1 cellular context compared by ENCODE assay signal in genomic region chr20:49216991-49217578, GRCh38.
A peak's percentile ranks its signal among the peaks of the same experiment; 100 is the strongest.
TF ChIP-seq lines count a peak whose summit lies in the region.

No MANE protein-coding gene starts in this region.

TF ChIP-seq in HepG2, 621 proteins besides CTCF, POLR2A, EP300 and RAD21 (continued from another document and continues in another):
- no peak for TF ChIP-seq MNT (IDR thresholded peaks at IDR 0.05)
- TF ChIP-seq ATF4 (CRISPR knock-in tag; IDR thresholded peaks at IDR 0.05), result no peak; a peak in 1 of 4 replicates
- no peak for TF ChIP-seq ZNF446 (CRISPR knock-in tag; IDR thresholded peaks at IDR 0.05)
- TF ChIP-seq ZNF562 (CRISPR knock-in tag; IDR thresholded peaks at IDR 0.05; ENCODE audit: borderline replicate concordance), result no peak
- TF ChIP-seq NFIB (CRISPR knock-in tag; IDR thresholded peaks at IDR 0.05; ENCODE audit: borderline replicate concordance), result no peak
- no peak for TF ChIP-seq THAP7 (CRISPR knock-in tag; IDR thresholded peaks at IDR 0.05)
- no peak for TF ChIP-seq FOXP1 (IDR thresholded peaks at IDR 0.05)
- no peak for TF ChIP-seq FOXP1 (CRISPR knock-in tag; IDR thresholded peaks at IDR 0.05)
- no peak for TF ChIP-seq ZNF251 (CRISPR knock-in tag; IDR thresholded peaks at IDR 0.05)
- no peak for TF ChIP-seq DR1 (CRISPR knock-in tag; IDR thresholded peaks at IDR 0.05)
- no peak for TF ChIP-seq MAFK (conservative IDR thresholded peaks at IDR 0.05 in 1 of 2, IDR thresholded peaks at IDR 0.05 in 1 of 2; ENCODE audit: low read length in 2 of 2)
- TF ChIP-seq ZNF44 (CRISPR knock-in tag; IDR thresholded peaks at IDR 0.05), result 0 out of 2 replicates have a peak, but pooled peaks have one; percentile 64
- TF ChIP-seq JUN (CRISPR knock-in tag; IDR thresholded peaks at IDR 0.05), result no peak
- peak; percentile 62 for TF ChIP-seq BCL6 (CRISPR knock-in tag; IDR thresholded peaks at IDR 0.05)
- no peak for TF ChIP-seq GMEB2 (CRISPR knock-in tag; IDR thresholded peaks at IDR 0.05; ENCODE audit: low read depth)
- TF ChIP-seq ZNF30 (CRISPR knock-in tag; IDR thresholded peaks at IDR 0.05), result no peak
- no peak for TF ChIP-seq ATF3 (CRISPR knock-in tag; IDR thresholded peaks at IDR 0.05)
- no peak for TF ChIP-seq ZNF577 (CRISPR knock-in tag; IDR thresholded peaks at IDR 0.05; ENCODE audit: borderline replicate concordance, low read depth)
- no peak for TF ChIP-seq ZNF780A (CRISPR knock-in tag; IDR thresholded peaks at IDR 0.05)
- peak; percentile 67; the same call in 1 of the 2 replicates for TF ChIP-seq RCOR2 (CRISPR knock-in tag; IDR thresholded peaks at IDR 0.05)
- TF ChIP-seq ZSCAN22 (CRISPR knock-in tag; IDR thresholded peaks at IDR 0.05), result no peak
- 0 out of 2 replicates have a peak, but pooled peaks have one; percentile 42 for TF ChIP-seq DMAP1 (CRISPR knock-in tag; IDR thresholded peaks at IDR 0.05)
- TF ChIP-seq HMGXB3 (CRISPR knock-in tag; IDR thresholded peaks at IDR 0.05; ENCODE audit: borderline replicate concordance), result peak; percentile 72; the same call in 1 of the 2 replicates
- TF ChIP-seq ZNF484 (CRISPR knock-in tag; IDR thresholded peaks at IDR 0.05; ENCODE audit: borderline replicate concordance, low read depth), result no peak
- TF ChIP-seq ZFP41 (CRISPR knock-in tag; IDR thresholded peaks at IDR 0.05; ENCODE audit: borderline replicate concordance), result no peak
- TF ChIP-seq HOXD1 (CRISPR knock-in tag; IDR thresholded peaks at IDR 0.05), result no peak
- no peak for TF ChIP-seq PCBP2 (optimal IDR thresholded peaks at IDR 0.05; ENCODE audit: low read depth, low read length, poor library complexity, severe bottlenecking)
- no peak; the same call in 1 of the 2 replicates for TF ChIP-seq LRRFIP1 (CRISPR knock-in tag; conservative IDR thresholded peaks at IDR 0.05)
- peak; percentile 72; the same call in 1 of the 2 replicates for TF ChIP-seq ZNF12 (CRISPR knock-in tag; IDR thresholded peaks at IDR 0.05)
- no peak for TF ChIP-seq TOPORS (CRISPR knock-in tag; IDR thresholded peaks at IDR 0.05)
- TF ChIP-seq FOSL1 (CRISPR knock-in tag; IDR thresholded peaks at IDR 0.05; ENCODE audit: borderline replicate concordance), result no peak
- TF ChIP-seq DMTF1 (CRISPR knock-in tag; IDR thresholded peaks at IDR 0.05), result no peak
- peak; percentile 70; the same call in 1 of the 2 replicates for TF ChIP-seq NFKBIZ (CRISPR knock-in tag; IDR thresholded peaks at IDR 0.05)
- no peak for TF ChIP-seq TERF1 (CRISPR knock-in tag; IDR thresholded peaks at IDR 0.05)
- no peak for TF ChIP-seq HNRNPH1 (optimal IDR thresholded peaks at IDR 0.05; ENCODE audit: low read depth, low read length)
- no peak for TF ChIP-seq ZFP36 (IDR thresholded peaks at IDR 0.05; ENCODE audit: borderline replicate concordance, low read depth, low read length, partially characterized antibody)
- peak; percentile 49; the same call in 1 of the 2 replicates for TF ChIP-seq ATF7-NPFF (CRISPR knock-in tag; IDR thresholded peaks at IDR 0.05; ENCODE audit: low read depth)
- TF ChIP-seq HNF1B (CRISPR knock-in tag; IDR thresholded peaks at IDR 0.05), result no peak; the same call in 1 of the 2 replicates
- no peak for TF ChIP-seq ZBTB20 (CRISPR knock-in tag; IDR thresholded peaks at IDR 0.05; ENCODE audit: borderline replicate concordance, low read depth)
- TF ChIP-seq KLF16 (CRISPR knock-in tag; IDR thresholded peaks at IDR 0.05), result peak in 1 of 2 experiments; percentile 57; a peak in 1 of 4 replicates
- no peak for TF ChIP-seq JDP2 (CRISPR knock-in tag; IDR thresholded peaks at IDR 0.05; ENCODE audit: borderline replicate concordance)
- TF ChIP-seq NR2F1 (CRISPR knock-in tag; IDR thresholded peaks at IDR 0.05), result no peak
- TF ChIP-seq ZNF232 (CRISPR knock-in tag; IDR thresholded peaks at IDR 0.05; ENCODE audit: borderline replicate concordance), result no peak
- TF ChIP-seq ZGPAT (CRISPR knock-in tag; IDR thresholded peaks at IDR 0.05), result peak; percentile 70; the same call in 1 of the 2 replicates
- no peak for TF ChIP-seq SNAPC5 (CRISPR knock-in tag; IDR thresholded peaks at IDR 0.05; ENCODE audit: borderline replicate concordance)
